In genomic region chr6:6689413-6690143, GRCh38 we compare ENCODE assay signal across 13 cellular contexts.
DNase-seq lines count a peak whose midpoint lies in the region; ATAC-seq and TF ChIP-seq lines count a peak whose summit lies in the region.
"Had no signal": no experiment of that assay in that cellular context is flagged by ENCODE, and none has a peak within 500 bp of the region (broad histone marks: within the 10 kb centered on the region; RNA-seq: fewer than 3 reads in every experiment).

No MANE protein-coding gene starts in this region.

- H4K12ac ChIP-seq in trophoblast cell (ENCODE audit: low read depth, low read length), result no peak overlapping the region

- H2AK5ac ChIP-seq in trophoblast cell (ENCODE audit: low read length), result no peak overlapping the region

- no peak overlapping the region for H4K91ac ChIP-seq in trophoblast cell (ENCODE audit: low read depth, low read length)

- intact Hi-C loops in dorsolateral prefrontal cortex (cut with DNase I), result loop anchor here (10.0 kb wide), 2 partner anchors 555 to 925 kb away; no protein-coding TSS in a partner anchor
- intact Hi-C loops in posterior vena cava (cut with DNase I), result no loop called here

- TF ChIP-seq POLR2A in NB4 (IDR thresholded peaks at IDR 0.05; ENCODE audit: extremely low read depth, insufficient read length), result no peak

- H4K8ac ChIP-seq in trophoblast cell (ENCODE audit: low read depth, low read length), result no peak overlapping the region

- H3K18ac ChIP-seq in trophoblast cell (ENCODE audit: low read length), result no peak overlapping the region

- H3K27ac ChIP-seq in ACC112 (ENCODE audit: low read depth, low read length) (no peak overlapping the region), dorsolateral prefrontal cortex (peak overlapping the region in 36 of 59 donors; percentile 1 to 78 (median 53)), mucosa of rectum (ENCODE audit: low read depth in 2 of 2, low read length in 2 of 2) (peak overlapping the region; percentile 61 to 92), trophoblast cell (ENCODE audit: low read depth, low read length) (no peak overlapping the region)

- ATAC-seq in GM18511 (IDR thresholded peaks at IDR 0.05; ENCODE audit: unreplicated experiment), result no peak

- H3K4me1 ChIP-seq in ACC112 (ENCODE audit: control insufficient read depth, insufficient read depth, low read length, unreplicated experiment) (peaks cover 18% of the 10 kb centered on the region), mucosa of rectum (ENCODE audit: control insufficient read depth in 2 of 2, insufficient read depth in 2 of 2, low read length in 2 of 2) (peaks cover 27 to 41% of the 10 kb centered on the region in 2 donors), trophoblast cell (ENCODE audit: control insufficient read depth in 1 of 2, insufficient read depth in 2 of 2, low read length in 2 of 2) (peaks cover 0 to 2% of the 10 kb centered on the region in 2 experiments)

- no CpG with 5 or more reads among the region's 2 CpGs for WGBS in trophoblast cell (ENCODE audit: extremely low coverage, insufficient coverage, insufficient read length)

- H3K14ac ChIP-seq in trophoblast cell (ENCODE audit: low read length), result no peak overlapping the region

- peaks cover 2% of the 10 kb centered on the region for H3K79me1 ChIP-seq in trophoblast cell (ENCODE audit: low read length)

- H3K9me3 ChIP-seq in mucosa of rectum (ENCODE audit: control insufficient read depth in 2 of 2, low read length in 2 of 2) (peaks cover 5 to 7% of the 10 kb centered on the region in 2 donors), trophoblast cell (ENCODE audit: insufficient read depth, low read depth, low read length) (peaks cover 7% of the 10 kb centered on the region)

- H3K4me3 ChIP-seq in ACC112 (ENCODE audit: low read depth, low read length), result no peak overlapping the region
- H3K4me3 ChIP-seq in NB4 (ENCODE audit: low read depth, low read length), result no peak overlapping the region
- no peak overlapping the region for H3K4me3 ChIP-seq in dorsolateral prefrontal cortex
- H3K4me3 ChIP-seq in mucosa of rectum (ENCODE audit: low read length in 2 of 2), result no peak overlapping the region
- no peak overlapping the region for H3K4me3 ChIP-seq in trophoblast cell (ENCODE audit: low read depth, low read length)

- H3K27me3 ChIP-seq in ACC112 (ENCODE audit: insufficient read depth, low read length) (peaks cover 6% of the 10 kb centered on the region), dorsolateral prefrontal cortex (peaks cover 0 to 12% (median 0%) of the 10 kb centered on the region in 45 donors), mucosa of rectum (ENCODE audit: control insufficient read depth in 2 of 2, insufficient read depth in 2 of 2, low read length in 2 of 2) (no peaks in the 10 kb centered on the region), trophoblast cell (ENCODE audit: insufficient read depth, low read length) (no peaks in the 10 kb centered on the region)

- no peak overlapping the region for H2BK120ac ChIP-seq in trophoblast cell (ENCODE audit: insufficient read depth, low read length, poor library complexity)

- peak; percentile 52 for DNase-seq in NB4 (ENCODE audit: low read depth)
- DNase-seq in dorsolateral prefrontal cortex, result no peak
- DNase-seq in trophoblast cell, result no peak
- DNase-seq in posterior vena cava (ENCODE audit: low spot score), result no peak
- DNase-seq in NCI-H526 treated with DMSO at 0.1 percent for 48 hours (lab: John Stamatoyannopoulos, UW), result no peak
- DNase-seq: activated naive CD8-positive, alpha-beta T cell treated with anti-CD3 and anti-CD28 coated beads for 36 hours; C1 segment of cervical spinal cord; foreskin melanocyte; naive B cell; stimulated activated CD4-positive, alpha-beta T cell treated with anti-CD3 and anti-CD28 coated beads, Interleukin-4, amount 100 ng/mL, for 4 hours had no signal

- no peak overlapping the region for H2BK5ac ChIP-seq in trophoblast cell (ENCODE audit: low read depth, low read length, poor library complexity)

- no peak overlapping the region for H3K23ac ChIP-seq in trophoblast cell (ENCODE audit: low read length)

- H3K4me2 ChIP-seq in trophoblast cell (ENCODE audit: low read length), result no peak overlapping the region

- TF ChIP-seq CTCF in NB4 (IDR thresholded peaks at IDR 0.05; ENCODE audit: low read depth, low read length) (no peak), dorsolateral prefrontal cortex (IDR thresholded peaks at IDR 0.05 in 54 of 56, conservative IDR thresholded peaks at IDR 0.05 in 2 of 56; ENCODE audit: low read depth in 1 of 56, partially characterized antibody in 56 of 56) (no peak)

- H2AFZ ChIP-seq in ACC112 (ENCODE audit: low read length, unreplicated experiment) (peak overlapping the region; percentile 30), trophoblast cell (ENCODE audit: insufficient read depth, low read length, poor library complexity) (no peak overlapping the region)

- peak overlapping the region in 1 of 2 donors; percentile 18 for H3K9ac ChIP-seq in mucosa of rectum (ENCODE audit: low read depth in 1 of 2, low read length in 2 of 2)
- H3K9ac ChIP-seq in trophoblast cell (ENCODE audit: low read length), result no peak overlapping the region

- no peak overlapping the region for H2BK12ac ChIP-seq in trophoblast cell (ENCODE audit: low read length)

- H3K36me3 ChIP-seq in ACC112 (ENCODE audit: insufficient read depth, low read length), result no peaks in the 10 kb centered on the region
- H3K36me3 ChIP-seq in mucosa of rectum (ENCODE audit: control insufficient read depth in 2 of 2, insufficient read depth in 2 of 2, low read length in 2 of 2), result no peaks in the 10 kb centered on the region
- no peaks in the 10 kb centered on the region for H3K36me3 ChIP-seq in trophoblast cell (ENCODE audit: control insufficient read depth in 1 of 2, insufficient read depth in 2 of 2, low read length in 2 of 2)

- H3K4ac ChIP-seq in trophoblast cell (ENCODE audit: low read depth, low read length), result no peak overlapping the region

- H3K79me2 ChIP-seq in ACC112 (ENCODE audit: control insufficient read depth, insufficient read depth, low read length, unreplicated experiment) (no peaks in the 10 kb centered on the region), trophoblast cell (ENCODE audit: control insufficient read depth, insufficient read depth, low read length, poor library complexity) (peaks cover 2% of the 10 kb centered on the region)

Comparison
In these comparisons a context has a peak if more than half of its experiments do, and no peak if none do; other contexts are left out.
1. H3K27ac ChIP-seq: peak in dorsolateral prefrontal cortex (36 of 59) and mucosa of rectum (2 of 2); none in ACC112 (single experiment) and trophoblast cell (single experiment).
2. intact Hi-C loops: an anchor here in dorsolateral prefrontal cortex (10.0 kb wide); none called in posterior vena cava.